ENCODE assay signal across 1 cellular context in genomic region chr19:38224863-38225218, GRCh38.
TF ChIP-seq lines count a peak whose summit lies in the region.

No MANE protein-coding gene starts in this region.

TF ChIP-seq in GM12878, 131 proteins besides CTCF, POLR2A, EP300 and RAD21:
- 0 out of 2 replicates have a peak, but pooled peaks have one; percentile 0 for TF ChIP-seq RAD51 (IDR thresholded peaks at IDR 0.05)
